In genomic region chr16:74420612-74421501, GRCh38 we compare ENCODE assay signal across 2 cellular contexts. TPM values are rescaled to one million over a fixed set of nuclear protein-coding genes. Genes with fewer than 3 reads are reported as not detected.
"Had no signal": no experiment of that assay in that cellular context is flagged by ENCODE, and none has a peak within 500 bp of the region (broad histone marks: within the 10 kb centered on the region; RNA-seq: fewer than 3 reads in every experiment).

Gene CLEC18B (minus strand): TSS chr16:74421478. CDS start chr16:74421270, 208 bp downstream.

RNA-seq across cellular contexts. Expression of gene CLEC18B, which starts in this region (rescaled TPM):
- polyA plus RNA-seq: endothelial cell of umbilical vein; naive thymus-derived CD8-positive, alpha-beta T cell had no signal
